Comparison of ENCODE assay signal across 8 cellular contexts in the genomic region with DNA sequence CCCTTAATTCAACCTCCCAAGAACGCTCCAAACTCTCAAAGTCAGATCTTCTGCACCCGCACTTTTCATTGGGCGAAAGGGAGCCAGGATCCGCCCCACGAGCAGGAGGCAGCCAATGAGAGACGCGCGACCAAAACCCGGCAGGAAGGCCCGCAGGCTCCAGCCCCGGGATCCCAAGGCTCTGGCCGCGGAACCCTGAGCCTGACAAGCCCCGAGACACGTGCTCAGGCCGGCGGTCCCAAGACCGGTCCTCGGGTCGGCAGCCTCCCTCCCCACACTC. TPM values are rescaled to one million over a fixed set of nuclear protein-coding genes. Genes with fewer than 3 reads are reported as not detected.
DNase-seq lines count a peak whose midpoint lies in the region; ATAC-seq, FAIRE-seq and TF ChIP-seq lines count a peak whose summit lies in the region.

No MANE protein-coding gene starts in this region.

- H2BK15ac ChIP-seq in H1 (ENCODE audit: low read length) = no peak overlapping the region

- H3K23me2 ChIP-seq in H1 (ENCODE audit: low read depth, low read length) = peaks cover 7% of the 10 kb centered on the region; the same call in 1 of the 2 replicates

- H2AFZ ChIP-seq in H1 (ENCODE audit: low read length) = peak overlapping the region; percentile 58; the same call in 1 of the 2 replicates

- ATAC-seq in GM19452 (IDR thresholded peaks at IDR 0.05; ENCODE audit: unreplicated experiment) = peak; percentile 83

- H3K27ac ChIP-seq in CD4-positive, alpha-beta memory T cell (ENCODE audit: low read depth, low read length) = peak overlapping the region; percentile 92
- peak overlapping the region; percentile 84 for H3K27ac ChIP-seq in H1 (ENCODE audit: low read depth, low read length)

- no peak for TF ChIP-seq RAD21 in H1 (IDR thresholded peaks at IDR 0.05 in 1 of 2, conservative IDR thresholded peaks at IDR 0.05 in 1 of 2; ENCODE audit: low read depth in 2 of 2, low read length in 2 of 2)

- no peak overlapping the region for H3K23ac ChIP-seq in H1 (ENCODE audit: insufficient read length)

- H2AK5ac ChIP-seq in H1 (ENCODE audit: low read depth, low read length) = no peak overlapping the region

- H3K9me3 Mint-ChIP-seq in CD4-positive, alpha-beta memory T cell = peaks cover 0 to 1% (median 0%) of the 10 kb centered on the region in 8 donors

- H3K18ac ChIP-seq in H1 (ENCODE audit: extremely low read depth, low read length) = peak overlapping the region; percentile 78; the same call in 1 of the 2 replicates

- no peaks in the 10 kb centered on the region for H3K27me3 ChIP-seq in CD4-positive, alpha-beta memory T cell (ENCODE audit: insufficient read depth, low read length)
- no peaks in the 10 kb centered on the region for H3K27me3 ChIP-seq in H1 (replicated peaks in 1 of 4; ENCODE audit: control insufficient read depth in 3 of 4, extremely low read depth in 1 of 4, insufficient read depth in 3 of 4, low read length in 3 of 4)

- peak overlapping the region; percentile 96 for H4K8ac ChIP-seq in H1 (ENCODE audit: extremely low read depth, insufficient read depth, low read length)

- peak in 1 of 2 experiments; percentile 40; a peak in 1 of 3 replicates for TF ChIP-seq POLR2A in H1 (IDR thresholded peaks at IDR 0.05; ENCODE audit: control extremely low read depth in 1 of 2, low read depth in 2 of 2, low read length in 2 of 2)

- H3K9me3 ChIP-seq in CD4-positive, alpha-beta memory T cell (ENCODE audit: control insufficient read depth in 1 of 2, low read length in 2 of 2) = no peaks in the 10 kb centered on the region
- H3K9me3 ChIP-seq in H1 (ENCODE audit: insufficient read depth in 2 of 2, low read depth in 1 of 2, low read length in 1 of 2) = no peaks in the 10 kb centered on the region

- H3K79me1 ChIP-seq in H1 (ENCODE audit: low read depth, low read length) = peaks cover 13% of the 10 kb centered on the region

- peaks cover 42% of the 10 kb centered on the region for H3K4me1 ChIP-seq in CD4-positive, alpha-beta memory T cell (ENCODE audit: insufficient read depth, low read length)
- peaks cover 0 to 6% (median 3%) of the 10 kb centered on the region in 4 experiments; a peak in 4 of 7 replicates for H3K4me1 ChIP-seq in H1 (replicated peaks in 1 of 4; ENCODE audit: control insufficient read depth in 3 of 4, insufficient read depth in 4 of 4, low read length in 3 of 4)

- no peak for TF ChIP-seq CTCF in H1 (IDR thresholded peaks at IDR 0.05; ENCODE audit: control extremely low read depth in 1 of 3, insufficient read depth in 1 of 3, low read depth in 1 of 3, low read length in 3 of 3)

- H3K79me2 ChIP-seq in H1 (ENCODE audit: control insufficient read depth in 1 of 2, insufficient read depth in 2 of 2, low read length in 2 of 2) = peaks cover 9 to 46% of the 10 kb centered on the region in 2 experiments; a peak in 3 of 4 replicates

- H3K4ac ChIP-seq in H1 (replicated peaks; ENCODE audit: insufficient read length, low read depth, low read length) = peak overlapping the region; percentile 87

- TF ChIP-seq EP300 in H1 (IDR thresholded peaks at IDR 0.05; ENCODE audit: borderline replicate concordance in 1 of 2, low read depth in 2 of 2, low read length in 2 of 2) = no peak

- H3K14ac ChIP-seq in H1 (ENCODE audit: insufficient read length) = no peak overlapping the region

- intact Hi-C loops in CD4-positive, alpha-beta memory T cell (cut with micrococcal nuclease) = loop anchor here (1.0 to 10.0 kb wide), 6 partner anchors 32 to 280 kb away; a partner anchor contains a TSS

- DNase-seq in CD4-positive, alpha-beta memory T cell = peak; percentile 90 to 95 (median 91)
- DNase-seq in HK-2 (ENCODE audit: unreplicated experiment) (peak; percentile 93), NOMO-1 (lab: John Stamatoyannopoulos, UW; ENCODE audit: unreplicated experiment in 2 of 2) (peak; percentile 88 to 91), H1 (ENCODE audit: low read depth in 1 of 2, low spot score in 2 of 2) (peak; percentile 61 to 89), mesenteric fat pad (ENCODE audit: low spot score) (peak; percentile 95)
- peak; percentile 71 to 73 (median 72) for DNase-seq in activated CD8-positive, alpha-beta memory T cell treated with anti-CD3 and anti-CD28 coated beads for 48 hours (ENCODE audit: low read depth in 2 of 3, low spot score in 2 of 3)
- DNase-seq in stimulated activated CD8-positive, alpha-beta memory T cell treated with anti-CD3 and anti-CD28 coated beads, Interleukin-15, amount 100 ng/mL, for 1 hour (ENCODE audit: low read depth) = peak; percentile 72

- H4K20me1 ChIP-seq in H1 (replicated peaks in 1 of 2; ENCODE audit: control insufficient read depth in 1 of 2, insufficient read depth in 2 of 2, low read length in 2 of 2) = peaks cover 2 to 13% of the 10 kb centered on the region in 2 experiments

- H4K91ac ChIP-seq in H1 (replicated peaks; ENCODE audit: insufficient read length, low read length) = peak overlapping the region; percentile 88

- peak overlapping the region; percentile 74 to 91 for H3K4me3 ChIP-seq in CD4-positive, alpha-beta memory T cell (ENCODE audit: low read length in 2 of 2)
- peak overlapping the region; percentile 75 to 90 (median 80) for H3K4me3 ChIP-seq in H1 (ENCODE audit: extremely low read depth in 1 of 4, insufficient read depth in 2 of 4, low read depth in 3 of 4, low read length in 4 of 4)

- peaks cover 13% of the 10 kb centered on the region for H3K36me3 ChIP-seq in CD4-positive, alpha-beta memory T cell (ENCODE audit: insufficient read depth, low read length)
- H3K36me3 ChIP-seq in H1 (ENCODE audit: control insufficient read depth in 2 of 4, insufficient read depth in 4 of 4, low read length in 3 of 4) = peaks cover 3 to 16% (median 10%) of the 10 kb centered on the region in 4 experiments; a peak in 7 of 8 replicates

- peak overlapping the region; percentile 95 to 98 (median 96) for H3K4me3 Mint-ChIP-seq in CD4-positive, alpha-beta memory T cell

- WGBS in H1 (ENCODE audit: extremely low coverage in 1 of 2, insufficient coverage in 1 of 2, insufficient read length in 1 of 2, insufficient replicate concordance in 2 of 2, low coverage in 1 of 2, low lambda C conversion rate in 2 of 2, missing lambda C conversion rate in 1 of 2), 2 experiments = 1% methylated on average over 15 of the region's 20 CpGs; no CpG with 5 or more reads in 1 of the 2 experiments

- H3K27ac Mint-ChIP-seq in CD4-positive, alpha-beta memory T cell = peak overlapping the region; percentile 95 to 98 (median 97)

- H3K56ac ChIP-seq in H1 (replicated peaks; ENCODE audit: insufficient read length, low read depth, low read length) = peak overlapping the region; percentile 91

- H2BK20ac ChIP-seq in H1 (ENCODE audit: low read length) = no peak overlapping the region

- H3K4me2 ChIP-seq in H1 (ENCODE audit: insufficient read depth in 1 of 2, low read depth in 2 of 2, low read length in 2 of 2) = peak overlapping the region; percentile 63 to 72

- no peaks in the 10 kb centered on the region for H3K27me3 Mint-ChIP-seq in CD4-positive, alpha-beta memory T cell

- H3K4me1 Mint-ChIP-seq in CD4-positive, alpha-beta memory T cell = peaks cover 26 to 53% (median 37%) of the 10 kb centered on the region in 4 donors

- H2BK120ac ChIP-seq in H1 (replicated peaks; ENCODE audit: low read depth, low read length) = no peak overlapping the region

- CTCF ChIA-PET in CD4-positive, alpha-beta memory T cell (lab: Charles Lee; ENCODE audit: partially characterized antibody) = interaction anchor here (2.5 kb wide), 1 partner anchor 11 kb away, joined by 14 read pairs; no protein-coding TSS in a partner anchor
- CTCF ChIA-PET in H1 (lab: Charles Lee; ENCODE audit: partially characterized antibody) = interaction anchor here (1.3 to 2.4 kb wide), 3 partner anchors 10 to 241 kb away, joined by 3 to 12 read pairs (median 3); no protein-coding TSS in a partner anchor

- FAIRE-seq in H1 (lab: Jason Lieb, UNC) = no peak

- peak overlapping the region; percentile 72 to 92 (median 90) for H3K9ac ChIP-seq in H1 (replicated peaks in 1 of 4; ENCODE audit: extremely low read depth in 1 of 4, low read depth in 3 of 4, low read length in 3 of 4)

- H4K5ac ChIP-seq in H1 (ENCODE audit: insufficient read length, low read depth, low read length) = peak overlapping the region; percentile 39

- no peak overlapping the region for H2BK12ac ChIP-seq in H1 (ENCODE audit: low read depth, low read length)

- H3K36me3 Mint-ChIP-seq in CD4-positive, alpha-beta memory T cell = peaks cover 13 to 38% of the 10 kb centered on the region in 2 donors

- POLR2A ChIA-PET in CD4-positive, alpha-beta memory T cell (lab: Charles Lee; ENCODE audit: partially characterized antibody) = interaction anchor here (0.7 to 6.1 kb wide), 15 partner anchors 10 to 206 kb away, joined by 3 to 55 read pairs (median 4); a partner anchor contains a TSS
- POLR2A ChIA-PET in H1 (lab: Charles Lee; ENCODE audit: partially characterized antibody) = interaction anchor here (0.6 to 5.1 kb wide), 19 partner anchors 7 to 198 kb away, joined by 3 to 30 read pairs (median 5); a partner anchor contains a TSS

- peak overlapping the region; percentile 88 for H2BK5ac ChIP-seq in H1 (ENCODE audit: low read depth, low read length)

RNA-seq across cellular contexts. Expression of a gene that starts 0.4 kb away (rescaled TPM):
- 10 to 100 TPM; 64.9 to 69.4 TPM for total RNA-seq in CD4-positive, alpha-beta memory T cell
- 10 to 100 TPM in 1 of 2 donors, 1 to 10 TPM in 1; 9.9 to 39.7 TPM for polyA plus RNA-seq in CD4-positive, alpha-beta memory T cell
- total RNA-seq in H1 (2021; fragmentation: NEBNext Ultra II Directional; extraction: Animal tissue kit (Norgen Biotek cat#: 25700)) = 112 and 113 TPM in 2 replicates
- 64.9 and 98.5 TPM in 2 replicates for polyA plus RNA-seq in H1 (2011; rRNA removed)
- 104 TPM for polyA plus RNA-seq in H1 (2011; cell fraction: cytosol; rRNA removed)
- polyA plus RNA-seq in H1 (2011; cell fraction: nucleus; rRNA removed) = 85.4 TPM
- 58.9 to 84.2 TPM (median 67.7 TPM) in 4 replicates for polyA plus RNA-seq in H1 (2012, experiment 1 of 2)
- 47.5 TPM for polyA plus RNA-seq in H1 (2012, experiment 2 of 2)
- polyA plus RNA-seq in H1 (2013, experiment 1 of 2) = 60.7 TPM
- polyA plus RNA-seq in H1 (2013, experiment 2 of 2) = 54.4 TPM
- polyA minus RNA-seq in H1 (2011; rRNA and poly(A)+ RNA removed) = 47.0 and 60.0 TPM in 2 replicates
- polyA minus RNA-seq in H1 (2011; cell fraction: cytosol; rRNA and poly(A)+ RNA removed) = 44.5 TPM
- polyA minus RNA-seq in H1 (2011; cell fraction: nucleus; rRNA and poly(A)+ RNA removed) = 37.9 TPM
- total RNA-seq in mesenteric fat pad = 46.3 TPM

RNA-seq across cellular contexts. Expression of a gene that starts 0.7 kb away (rescaled TPM):
- total RNA-seq in CD4-positive, alpha-beta memory T cell = 10 to 100 TPM; 12.8 to 14.2 TPM
- 10 to 100 TPM; 19.4 to 25.9 TPM for polyA plus RNA-seq in CD4-positive, alpha-beta memory T cell
- 25.8 and 26.4 TPM in 2 replicates for total RNA-seq in H1 (2021; fragmentation: NEBNext Ultra II Directional; extraction: Animal tissue kit (Norgen Biotek cat#: 25700))
- 24.1 and 31.0 TPM in 2 replicates for polyA plus RNA-seq in H1 (2011; rRNA removed)
- polyA plus RNA-seq in H1 (2011; cell fraction: cytosol; rRNA removed) = 25.4 TPM
- 19.1 TPM for polyA plus RNA-seq in H1 (2011; cell fraction: nucleus; rRNA removed)
- polyA plus RNA-seq in H1 (2012, experiment 1 of 2) = 21.0 to 23.7 TPM (median 23.5 TPM) in 4 replicates
- polyA plus RNA-seq in H1 (2012, experiment 2 of 2) = 32.3 TPM
- polyA plus RNA-seq in H1 (2013, experiment 1 of 2) = 16.0 TPM
- polyA plus RNA-seq in H1 (2013, experiment 2 of 2) = 16.6 TPM
- 10.5 and 15.2 TPM in 2 replicates for polyA minus RNA-seq in H1 (2011; rRNA and poly(A)+ RNA removed)
- 12.2 TPM for polyA minus RNA-seq in H1 (2011; cell fraction: cytosol; rRNA and poly(A)+ RNA removed)
- polyA minus RNA-seq in H1 (2011; cell fraction: nucleus; rRNA and poly(A)+ RNA removed) = 19.0 TPM
- 9.9 TPM for total RNA-seq in mesenteric fat pad

RNA-seq across cellular contexts. Expression of a gene that starts 35.3 kb away (rescaled TPM):
- not detected for total RNA-seq in CD4-positive, alpha-beta memory T cell
- polyA plus RNA-seq in CD4-positive, alpha-beta memory T cell = under 1 TPM in 1 of 2 donors, not detected in 1; 0.18 TPM
- 0.56 TPM in 1 of 2 replicates, not detected in the other for total RNA-seq in H1 (2021; fragmentation: NEBNext Ultra II Directional; extraction: Animal tissue kit (Norgen Biotek cat#: 25700))
- polyA plus RNA-seq in H1 (2011; rRNA removed) = 0.45 and 0.80 TPM in 2 replicates
- 0.92 TPM for polyA plus RNA-seq in H1 (2011; cell fraction: cytosol; rRNA removed)
- polyA plus RNA-seq in H1 (2011; cell fraction: nucleus; rRNA removed) = 1.3 TPM
- 0.27 to 0.42 TPM (median 0.36 TPM) in 4 replicates for polyA plus RNA-seq in H1 (2012, experiment 1 of 2)
- 0.22 TPM for polyA plus RNA-seq in H1 (2012, experiment 2 of 2)
- 0.14 TPM for polyA plus RNA-seq in H1 (2013, experiment 1 of 2)
- 0.26 TPM for polyA plus RNA-seq in H1 (2013, experiment 2 of 2)
- polyA minus RNA-seq in H1 (2011; rRNA and poly(A)+ RNA removed) = not detected in 2 replicates
- not detected for polyA minus RNA-seq in H1 (2011; cell fraction: cytosol; rRNA and poly(A)+ RNA removed)
- 0.90 TPM for polyA minus RNA-seq in H1 (2011; cell fraction: nucleus; rRNA and poly(A)+ RNA removed)
- not detected for total RNA-seq in mesenteric fat pad

RNA-seq across cellular contexts. Expression of a gene that starts 36.4 kb away (rescaled TPM):
- 10 to 100 TPM; 79.8 to 94.2 TPM for total RNA-seq in CD4-positive, alpha-beta memory T cell
- 10 to 100 TPM in 1 of 2 donors, 1 to 10 TPM in 1; 8.5 to 19.9 TPM for polyA plus RNA-seq in CD4-positive, alpha-beta memory T cell
- 18.1 and 21.4 TPM in 2 replicates for total RNA-seq in H1 (2021; fragmentation: NEBNext Ultra II Directional; extraction: Animal tissue kit (Norgen Biotek cat#: 25700))
- polyA plus RNA-seq in H1 (2011; rRNA removed) = 14.9 and 22.7 TPM in 2 replicates
- polyA plus RNA-seq in H1 (2011; cell fraction: cytosol; rRNA removed) = 13.7 TPM
- polyA plus RNA-seq in H1 (2011; cell fraction: nucleus; rRNA removed) = 83.7 TPM
- 13.6 to 25.4 TPM (median 22.3 TPM) in 4 replicates for polyA plus RNA-seq in H1 (2012, experiment 1 of 2)
- polyA plus RNA-seq in H1 (2012, experiment 2 of 2) = 9.8 TPM
- 16.1 TPM for polyA plus RNA-seq in H1 (2013, experiment 1 of 2)
- polyA plus RNA-seq in H1 (2013, experiment 2 of 2) = 15.3 TPM
- polyA minus RNA-seq in H1 (2011; rRNA and poly(A)+ RNA removed) = 18.5 and 20.8 TPM in 2 replicates
- polyA minus RNA-seq in H1 (2011; cell fraction: cytosol; rRNA and poly(A)+ RNA removed) = 15.6 TPM
- 40.6 TPM for polyA minus RNA-seq in H1 (2011; cell fraction: nucleus; rRNA and poly(A)+ RNA removed)
- total RNA-seq in mesenteric fat pad = 37.1 TPM

RNA-seq across cellular contexts. Expression of a gene that starts 49.3 kb away (rescaled TPM):
- 1 to 10 TPM in 1 of 2 experiments, under 1 TPM in 1; 0.58 to 1.4 TPM for total RNA-seq in CD4-positive, alpha-beta memory T cell
- under 1 TPM; 0.10 to 0.68 TPM for polyA plus RNA-seq in CD4-positive, alpha-beta memory T cell
- total RNA-seq in H1 (2021; fragmentation: NEBNext Ultra II Directional; extraction: Animal tissue kit (Norgen Biotek cat#: 25700)) = 5.0 and 6.4 TPM in 2 replicates
- polyA plus RNA-seq in H1 (2011; rRNA removed) = 3.7 and 5.9 TPM in 2 replicates
- polyA plus RNA-seq in H1 (2011; cell fraction: cytosol; rRNA removed) = 5.3 TPM
- polyA plus RNA-seq in H1 (2011; cell fraction: nucleus; rRNA removed) = 11.4 TPM
- polyA plus RNA-seq in H1 (2012, experiment 1 of 2) = 2.7 to 5.6 TPM (median 4.5 TPM) in 4 replicates
- polyA plus RNA-seq in H1 (2012, experiment 2 of 2) = 3.6 TPM
- polyA plus RNA-seq in H1 (2013, experiment 1 of 2) = 2.6 TPM
- polyA plus RNA-seq in H1 (2013, experiment 2 of 2) = 2.9 TPM
- polyA minus RNA-seq in H1 (2011; rRNA and poly(A)+ RNA removed) = 2.3 and 3.4 TPM in 2 replicates
- 2.6 TPM for polyA minus RNA-seq in H1 (2011; cell fraction: cytosol; rRNA and poly(A)+ RNA removed)
- 6.4 TPM for polyA minus RNA-seq in H1 (2011; cell fraction: nucleus; rRNA and poly(A)+ RNA removed)
- not detected for total RNA-seq in mesenteric fat pad

Comparison
In these comparisons a context has a peak if more than half of its experiments do, and no peak if none do; other contexts are left out.
1. Peak in every context shown above with its lines: DNase-seq, ATAC-seq, H3K4me3 ChIP-seq and H3K27ac ChIP-seq.